ENCODE assay signal across 8 cellular contexts in genomic region chr16:11052080-11052808, GRCh38.
DNase-seq lines count a peak whose midpoint lies in the region; ATAC-seq lines count a peak whose summit lies in the region.

No MANE protein-coding gene starts in this region.

- WGBS in mesendoderm (ENCODE audit: extremely low coverage, insufficient coverage, low lambda C conversion rate) = no CpG with 5 or more reads among the region's 12 CpGs

- no peak overlapping the region for H2BK15ac ChIP-seq in mesendoderm (replicated peaks; ENCODE audit: low read depth)

- no peak overlapping the region for H2BK120ac ChIP-seq in mesendoderm (ENCODE audit: low read depth, low read length)

- no peaks in the 10 kb centered on the region for H3K79me2 ChIP-seq in mesendoderm (ENCODE audit: control insufficient read depth, insufficient read depth, low read length)

- H4K8ac ChIP-seq in mesendoderm (ENCODE audit: low read depth, low read length) = no peak overlapping the region

- H2AK5ac ChIP-seq in mesendoderm (ENCODE audit: low read length) = peak overlapping the region; percentile 10

- H4K5ac ChIP-seq in mesendoderm (ENCODE audit: low read length) = no peak overlapping the region

- peak overlapping the region; percentile 5 for H3K27ac ChIP-seq in mesendoderm (ENCODE audit: low read depth, low read length)

- no peaks in the 10 kb centered on the region for H3K36me3 ChIP-seq in mesendoderm (ENCODE audit: control insufficient read depth, insufficient read depth, low read length)

- H3K4me3 ChIP-seq in mesendoderm (ENCODE audit: low read length) = no peak overlapping the region

- no peak overlapping the region for H3K9ac ChIP-seq in mesendoderm (ENCODE audit: low read length)

- peak; percentile 70 for ATAC-seq in GM18858 (IDR thresholded peaks at IDR 0.05; ENCODE audit: unreplicated experiment)
- peak; percentile 75 for ATAC-seq in HG02981 (IDR thresholded peaks at IDR 0.05; ENCODE audit: unreplicated experiment)

- peak; percentile 23 for DNase-seq in activated CD4-positive, CD25-positive, alpha-beta regulatory T cell treated with anti-CD3 and anti-CD28 coated beads, Interleukin-2, amount 50 U/mL, for 16 hours (ENCODE audit: low read depth, low spot score)
- DNase-seq in mesendoderm (peak; percentile 48), middle frontal gyrus (ENCODE audit: extremely low spot score, low spot score) (no peak), amniotic stem cell (lab: John Stamatoyannopoulos, UW) (no peak), NCI-H1092 (lab: John Stamatoyannopoulos, UW) (no peak)
- no peak for DNase-seq in effector CD8-positive, alpha-beta T cell (lab: John Stamatoyannopoulos, UW)

- H3K18ac ChIP-seq in mesendoderm (ENCODE audit: low read length) = no peak overlapping the region

- H3K23ac ChIP-seq in mesendoderm (ENCODE audit: low read length) = no peak overlapping the region

- no peaks in the 10 kb centered on the region for H3K79me1 ChIP-seq in mesendoderm (ENCODE audit: low read length)

- H3K4me1 ChIP-seq in mesendoderm (ENCODE audit: control insufficient read depth, low read depth, low read length) = peaks cover 17% of the 10 kb centered on the region

- H2BK5ac ChIP-seq in mesendoderm (ENCODE audit: low read length) = peak overlapping the region; percentile 81

- H3K4me2 ChIP-seq in mesendoderm (ENCODE audit: low read length) = no peak overlapping the region

- H3K56ac ChIP-seq in mesendoderm (ENCODE audit: low read length) = peak overlapping the region; percentile 74

- H3K27me3 ChIP-seq in mesendoderm (ENCODE audit: insufficient read depth, low read length, poor library complexity) = no peaks in the 10 kb centered on the region

- no peak overlapping the region for H3K4ac ChIP-seq in mesendoderm (ENCODE audit: low read depth, low read length)

Comparison
In these comparisons a context has a peak if more than half of its experiments do, and no peak if none do; other contexts are left out.
1. DNase-seq: peak in activated CD4-positive, CD25-positive, alpha-beta regulatory T cell treated with anti-CD3 and anti-CD28 coated beads, Interleukin-2, amount 50 U/mL, for 16 hours (single experiment) and mesendoderm (single experiment); none in middle frontal gyrus (single experiment), amniotic stem cell (single experiment), effector CD8-positive, alpha-beta T cell (single experiment) and NCI-H1092 (single experiment).